26 cellular contexts compared by ENCODE assay signal in genomic region chrX:71661919-71662318, GRCh38. TPM values are rescaled to one million over a fixed set of nuclear protein-coding genes. Genes with fewer than 3 reads are reported as not detected.
"Had no signal": no experiment of that assay in that cellular context is flagged by ENCODE, and none has a peak within 500 bp of the region (broad histone marks: within the 10 kb centered on the region; RNA-seq: fewer than 3 reads in every experiment).

No MANE protein-coding gene starts in this region.

- H3K36me3 Mint-ChIP-seq: naive thymus-derived CD8-positive, alpha-beta T cell; neural progenitor cell had no signal

- H3K36me3 ChIP-seq: gastrocnemius medialis, heart right ventricle, neural progenitor cell, pancreas, tibial nerve, upper lobe of right lung, vagina had no signal

- H3K27me3 ChIP-seq: gastrocnemius medialis, heart right ventricle, neural progenitor cell, pancreas, testis, tibial nerve, upper lobe of right lung, vagina had no signal

- ATAC-seq: gastrocnemius medialis, heart right ventricle, left lobe of liver, pancreas, right cardiac atrium, upper lobe of right lung had no signal

- H3K9me3 ChIP-seq: gastrocnemius medialis, heart right ventricle, pancreas, testis, tibial nerve, upper lobe of right lung, vagina had no signal

- H3K4me1 Mint-ChIP-seq: neural progenitor cell had no signal

- H3K27ac Mint-ChIP-seq: neural progenitor cell had no signal

- H3K4me3 Mint-ChIP-seq: neural progenitor cell had no signal

- H3K4me1 ChIP-seq: gastrocnemius medialis, heart right ventricle, neural progenitor cell, pancreas, testis, tibial nerve, upper lobe of right lung, vagina had no signal

- DNase-seq: cortex of kidney; dorsolateral prefrontal cortex; effector CD8-positive, alpha-beta T cell; gastrocnemius medialis; heart right ventricle; islet precursor cell; pancreas; right cardiac atrium; small intestine; stimulated activated CD4-positive, alpha-beta T cell treated with anti-CD3 and anti-CD28 coated beads, Interleukin-2, amount 100 ng/mL, for 48 hours; stimulated activated naive CD8-positive, alpha-beta T cell treated with anti-CD3 and anti-CD28 coated beads, Interleukin-15, amount 100 ng/mL, for 72 hours; testis; upper lobe of right lung had no signal

- H3K4me2 ChIP-seq: neural progenitor cell had no signal

- H3K9ac ChIP-seq: neural progenitor cell had no signal

- H2AFZ ChIP-seq: neural progenitor cell had no signal

- H3K9me3 Mint-ChIP-seq: naive thymus-derived CD8-positive, alpha-beta T cell; stimulated activated naive CD8-positive, alpha-beta T cell treated with anti-CD3 and anti-CD28 coated beads, Interleukin-15, amount 100 ng/mL, for 72 hours had no signal

- H3K4me3 ChIP-seq: dorsolateral prefrontal cortex, gastrocnemius medialis, heart right ventricle, neural progenitor cell, pancreas, testis, tibial nerve, upper lobe of right lung, vagina had no signal

- H3K27ac ChIP-seq: dorsolateral prefrontal cortex, gastrocnemius medialis, heart right ventricle, neural progenitor cell, pancreas, testis, tibial nerve, upper lobe of right lung, vagina had no signal

- H3K27me3 Mint-ChIP-seq: naive thymus-derived CD8-positive, alpha-beta T cell; progenitor cell of endocrine pancreas; stimulated activated naive CD8-positive, alpha-beta T cell treated with anti-CD3 and anti-CD28 coated beads, Interleukin-15, amount 100 ng/mL, for 72 hours had no signal

RNA-seq across cellular contexts. Expression of gene CXCR3, which starts 43.6 kb away (rescaled TPM):
- total RNA-seq: esophagus mucosa, fibroblast of lung, gastrocnemius medialis, lower leg skin, mammary epithelial cell, progenitor cell of endocrine pancreas, subcutaneous adipose tissue, tibial nerve, vagina had no signal
- polyA plus RNA-seq: fibroblast of lung, mammary epithelial cell had no signal

RNA-seq across cellular contexts. Expression of gene CXorf49, which starts 56.2 kb away (rescaled TPM):
- total RNA-seq: dorsolateral prefrontal cortex; fibroblast of lung; gastrocnemius medialis; heart right ventricle; left lobe of liver; lower leg skin; mammary epithelial cell; mesenteric fat pad; mononuclear cell; naive thymus-derived CD8-positive, alpha-beta T cell; pancreas; progenitor cell of endocrine pancreas; right cardiac atrium; subcutaneous adipose tissue; tibial nerve; upper lobe of right lung; vagina had no signal
- polyA plus RNA-seq: fibroblast of lung; heart right ventricle; mammary epithelial cell; naive thymus-derived CD8-positive, alpha-beta T cell; pancreas; right cardiac atrium; small intestine had no signal
